ENCODE assay signal across 1 cellular context in genomic region chr17:72249441-72249840, GRCh38.
TF ChIP-seq lines count a peak whose summit lies in the region.

No MANE protein-coding gene starts in this region.

TF ChIP-seq in GM23338, 12 proteins besides CTCF, POLR2A, EP300 and RAD21 (continued from another document):
- TF ChIP-seq ETS1 (IDR thresholded peaks at IDR 0.05) (no peak), NANOG (IDR thresholded peaks at IDR 0.05; ENCODE audit: borderline replicate concordance) (no peak), JUNB (IDR thresholded peaks at IDR 0.05; ENCODE audit: unreplicated experiment) (no peak)
